ENCODE assay signal across 13 cellular contexts in genomic region chr12:106134294-106134949, GRCh38. TPM values are rescaled to one million over a fixed set of nuclear protein-coding genes. Genes with fewer than 3 reads are reported as not detected.
DNase-seq lines count a peak whose midpoint lies in the region; ATAC-seq and TF ChIP-seq lines count a peak whose summit lies in the region.
"Had no signal": no experiment of that assay in that cellular context is flagged by ENCODE, and none has a peak within 500 bp of the region (broad histone marks: within the 10 kb centered on the region; RNA-seq: fewer than 3 reads in every experiment).

No MANE protein-coding gene starts in this region.

- H3K36me3 ChIP-seq in SK-N-SH (replicated peaks in 1 of 2; ENCODE audit: control insufficient read depth in 1 of 2, insufficient read depth in 2 of 2, low read length in 1 of 2) (peaks cover 0 to 2% of the 10 kb centered on the region in 2 experiments), mesenchymal stem cell (ENCODE audit: control insufficient read depth in 1 of 2, insufficient read depth in 2 of 2, low read depth in 1 of 2, low read length in 2 of 2) (peaks cover 0 to 4% of the 10 kb centered on the region in 2 experiments), tibial artery (no peaks in the 10 kb centered on the region)

- peak overlapping the region in 4 of 5 experiments; percentile 6 to 96 (median 94) for H3K27ac Mint-ChIP-seq in brain
- H3K27ac Mint-ChIP-seq in activated naive CD4-positive, alpha-beta T cell treated with anti-CD3 and anti-CD28 coated beads for 36 hours: no peak overlapping the region
- H3K27ac Mint-ChIP-seq: CD4-positive, CD25-positive, alpha-beta regulatory T cell; stimulated activated naive CD8-positive, alpha-beta T cell treated with anti-CD3 and anti-CD28 coated beads, Interleukin-15, Interleukin-2, amounts not matched to agents 100 ng/mL and 50 ng/mL, for 24 hours had no signal

- H3F3A ChIP-seq in SK-N-SH (replicated peaks; ENCODE audit: insufficient read depth): peaks cover 7% of the 10 kb centered on the region

- peak overlapping the region; percentile 54 for H2BK15ac ChIP-seq in mesenchymal stem cell (ENCODE audit: low read depth, poor library complexity, severe bottlenecking)

- intact Hi-C loops in tibial artery (cut with DNase I; ENCODE audit: low total_unique reads): loop anchor here (10.0 kb wide), 2 partner anchors 110 to 320 kb away; no protein-coding TSS in a partner anchor
- intact Hi-C loops in activated naive CD4-positive, alpha-beta T cell treated with anti-CD3 and anti-CD28 coated beads for 36 hours (cut with micrococcal nuclease): loop anchor here (10.0 kb wide), 1 partner anchor 1930 kb away; no protein-coding TSS in a partner anchor

- H3K4me3 Mint-ChIP-seq in brain: peak overlapping the region; percentile 93 to 98 (median 97)
- H3K4me3 Mint-ChIP-seq in activated naive CD4-positive, alpha-beta T cell treated with anti-CD3 and anti-CD28 coated beads for 36 hours: no peak overlapping the region
- H3K4me3 Mint-ChIP-seq: CD4-positive, CD25-positive, alpha-beta regulatory T cell; stimulated activated naive CD8-positive, alpha-beta T cell treated with anti-CD3 and anti-CD28 coated beads, Interleukin-15, Interleukin-2, amounts not matched to agents 100 ng/mL and 50 ng/mL, for 24 hours had no signal

- peaks cover 7% of the 10 kb centered on the region for H3K79me1 ChIP-seq in mesenchymal stem cell (replicated peaks; ENCODE audit: low read length, poor library complexity, severe bottlenecking)

- peak overlapping the region; percentile 88; the same call in 1 of the 2 replicates for H3K4me2 ChIP-seq in SK-N-SH
- H3K4me2 ChIP-seq in mesenchymal stem cell (ENCODE audit: low read length, poor library complexity, severe bottlenecking): no peak overlapping the region

- H3K79me2 ChIP-seq in SK-N-SH (ENCODE audit: insufficient read depth): peaks cover 95% of the 10 kb centered on the region

- no peaks in the 10 kb centered on the region for H3K9me2 ChIP-seq in SK-N-SH

- no peak for TF ChIP-seq EP300 in SK-N-SH (IDR thresholded peaks at IDR 0.05; ENCODE audit: borderline replicate concordance in 1 of 2, low read depth in 1 of 2, low read length in 1 of 2)

- TF ChIP-seq CTCF in SK-N-SH (IDR thresholded peaks at IDR 0.05) (no peak), brain (conservative IDR thresholded peaks at IDR 0.05) (no peak), tibial artery (IDR thresholded peaks at IDR 0.05) (peak in 1 of 2 experiments; percentile 37)

- CTCF ChIA-PET in SK-N-SH (lab: Yijun Ruan, JAX): interaction anchor here (1.0 to 6.0 kb wide), 5 partner anchors 14 to 716 kb away, joined by 3 to 72 read pairs (median 5); no protein-coding TSS in a partner anchor
- CTCF ChIA-PET in activated naive CD4-positive, alpha-beta T cell treated with anti-CD3 and anti-CD28 coated beads for 36 hours (lab: Charles Lee): interaction anchor here (0.7 to 7.2 kb wide), 4 partner anchors 10 to 714 kb away, joined by 4 to 41 read pairs (median 6); no protein-coding TSS in a partner anchor

- no peak overlapping the region for H2AFZ ChIP-seq in SK-N-SH (ENCODE audit: low read depth)
- no peak overlapping the region for H2AFZ ChIP-seq in mesenchymal stem cell (ENCODE audit: low read depth, low read length)

- peak overlapping the region; percentile 95 for H4K91ac ChIP-seq in mesenchymal stem cell (ENCODE audit: low read length)

- H3K27me3 ChIP-seq in SK-N-SH (ENCODE audit: insufficient read depth): no peaks in the 10 kb centered on the region
- H3K27me3 ChIP-seq in mesenchymal stem cell (ENCODE audit: control insufficient read depth in 1 of 2, insufficient read depth in 1 of 2, low read length in 2 of 2): no peaks in the 10 kb centered on the region
- no peaks in the 10 kb centered on the region for H3K27me3 ChIP-seq in tibial artery

- peak overlapping the region; percentile 46 for H2AK5ac ChIP-seq in mesenchymal stem cell (ENCODE audit: low read length, severe bottlenecking)

- POLR2A ChIA-PET in SK-N-SH (lab: Yijun Ruan, JAX): no interaction called here

- 91% methylated on average over 3 of the region's 3 CpGs for WGBS in SK-N-SH (ENCODE audit: low lambda C conversion rate)
- 63% methylated on average over 3 of the region's 3 CpGs for WGBS in mesenchymal stem cell

- no peak overlapping the region for H2BK120ac ChIP-seq in mesenchymal stem cell (ENCODE audit: low read depth, low read length)

- H3K4me1 ChIP-seq in SK-N-SH (ENCODE audit: control insufficient read depth in 1 of 2, insufficient read depth in 2 of 2, low read depth in 1 of 2, low read length in 1 of 2): peaks cover 22 to 24% of the 10 kb centered on the region in 2 experiments
- H3K4me1 ChIP-seq in mesenchymal stem cell (ENCODE audit: control insufficient read depth, insufficient read depth, low read depth, low read length): peaks cover 28% of the 10 kb centered on the region
- peaks cover 0 to 71% (median 53%) of the 10 kb centered on the region in 4 donors for H3K4me1 ChIP-seq in tibial artery

- H3K9me3 ChIP-seq in SK-N-SH: no peaks in the 10 kb centered on the region
- H3K9me3 ChIP-seq in mesenchymal stem cell (ENCODE audit: control insufficient read depth, low read length): no peaks in the 10 kb centered on the region
- no peaks in the 10 kb centered on the region for H3K9me3 ChIP-seq in tibial artery

- peak overlapping the region; percentile 51; the same call in 1 of the 2 replicates for H3K9ac ChIP-seq in SK-N-SH
- no peak overlapping the region for H3K9ac ChIP-seq in mesenchymal stem cell (ENCODE audit: low read length)

- H3K14ac ChIP-seq in mesenchymal stem cell (ENCODE audit: low read length in 2 of 2): peak overlapping the region in 1 of 2 experiments; percentile 94

- no peaks in the 10 kb centered on the region for H3K36me3 Mint-ChIP-seq in brain
- H3K36me3 Mint-ChIP-seq in activated naive CD4-positive, alpha-beta T cell treated with anti-CD3 and anti-CD28 coated beads for 36 hours (ENCODE audit: low read depth): no peaks in the 10 kb centered on the region
- H3K36me3 Mint-ChIP-seq: CD4-positive, CD25-positive, alpha-beta regulatory T cell had no signal

- peaks cover 6% of the 10 kb centered on the region for H3K27me3 Mint-ChIP-seq in brain
- peaks cover 51% of the 10 kb centered on the region for H3K27me3 Mint-ChIP-seq in activated naive CD4-positive, alpha-beta T cell treated with anti-CD3 and anti-CD28 coated beads for 36 hours (ENCODE audit: low read depth)

- TF ChIP-seq RAD21 in SK-N-SH (IDR thresholded peaks at IDR 0.05; ENCODE audit: low read length): no peak

- peaks cover 84% of the 10 kb centered on the region for H3K4me1 Mint-ChIP-seq in brain
- peaks cover 3% of the 10 kb centered on the region for H3K4me1 Mint-ChIP-seq in activated naive CD4-positive, alpha-beta T cell treated with anti-CD3 and anti-CD28 coated beads for 36 hours (ENCODE audit: low read depth)

- peak overlapping the region; percentile 58 to 90 for H3K18ac ChIP-seq in mesenchymal stem cell (ENCODE audit: low read depth in 1 of 2, low read length in 2 of 2)

- H4K8ac ChIP-seq in mesenchymal stem cell (ENCODE audit: low read length): peak overlapping the region; percentile 94

- peak overlapping the region; percentile 70 to 95 for H2BK12ac ChIP-seq in mesenchymal stem cell (ENCODE audit: low read length in 2 of 2)

- DNase-seq in SK-N-SH: no peak
- no peak for DNase-seq in mesenchymal stem cell
- DNase-seq in tibial artery: no peak
- DNase-seq in COLO668 (lab: John Stamatoyannopoulos, UW; ENCODE audit: unreplicated experiment): no peak
- DNase-seq in activated naive CD4-positive, alpha-beta T cell treated with anti-CD3 and anti-CD28 coated beads for 36 hours: no peak
- DNase-seq: 8988T; activated CD4-positive, alpha-beta T cell treated with anti-CD3 and anti-CD28 coated beads, Interleukin-2, amount 50 U/mL, for 4 hours; CD4-positive, CD25-positive, alpha-beta regulatory T cell; H7 had no signal

- no peak overlapping the region for H2BK5ac ChIP-seq in mesenchymal stem cell (ENCODE audit: low read depth, low read length, poor library complexity, severe bottlenecking)

- ATAC-seq in SK-N-SH treated with all-trans-retinoic acid at 6 μM for 48 hours (no peak), GM18498 (IDR thresholded peaks at IDR 0.05; ENCODE audit: unreplicated experiment) (no peak)

- H3K4ac ChIP-seq in mesenchymal stem cell (ENCODE audit: low read depth in 1 of 2, low read length in 2 of 2): peak overlapping the region; percentile 6 to 46

- H3K27ac ChIP-seq in SK-N-SH (ENCODE audit: low read depth in 2 of 2, low read length in 1 of 2) (peak overlapping the region in 1 of 2 experiments; percentile 69; a peak in 2 of 4 replicates), mesenchymal stem cell (ENCODE audit: low read length, poor library complexity, severe bottlenecking) (peak overlapping the region; percentile 3), tibial artery (peak overlapping the region; percentile 98 to 99)

- H3K4me3 ChIP-seq in SK-N-SH (ENCODE audit: low read depth in 2 of 2, low read length in 1 of 2): no peak overlapping the region
- peak overlapping the region in 1 of 2 experiments; percentile 23 for H3K4me3 ChIP-seq in mesenchymal stem cell (ENCODE audit: insufficient read depth in 1 of 2, low read depth in 1 of 2, low read length in 2 of 2)
- H3K4me3 ChIP-seq in tibial artery: peak overlapping the region in 1 of 2 donors; percentile 84

- H4K20me1 ChIP-seq in SK-N-SH (ENCODE audit: insufficient read depth): peaks cover 48% of the 10 kb centered on the region

- H3K23ac ChIP-seq in mesenchymal stem cell (ENCODE audit: low read length in 2 of 2): peak overlapping the region in 1 of 2 experiments; percentile 32

- H3K9me3 Mint-ChIP-seq in brain: no peaks in the 10 kb centered on the region
- no peaks in the 10 kb centered on the region for H3K9me3 Mint-ChIP-seq in activated naive CD4-positive, alpha-beta T cell treated with anti-CD3 and anti-CD28 coated beads for 36 hours
- H3K9me3 Mint-ChIP-seq: CD4-positive, CD25-positive, alpha-beta regulatory T cell; stimulated activated naive CD8-positive, alpha-beta T cell treated with anti-CD3 and anti-CD28 coated beads, Interleukin-15, Interleukin-2, amounts not matched to agents 100 ng/mL and 50 ng/mL, for 24 hours had no signal

TF ChIP-seq in SK-N-SH, 30 proteins besides CTCF, POLR2A, EP300 and RAD21 (continues in another document):
- no peak for TF ChIP-seq MAX (IDR thresholded peaks at IDR 0.05; ENCODE audit: low read depth)

TF ChIP-seq in SK-N-SH treated with all-trans-retinoic acid at 6 μM for 48 hours, 23 proteins besides CTCF, POLR2A, EP300 and RAD21 (continues in another document):
- TF ChIP-seq ISL1 (CRISPR knock-in tag; IDR thresholded peaks at IDR 0.05) (no peak), ARNTL (CRISPR knock-in tag; IDR thresholded peaks at IDR 0.05; ENCODE audit: borderline replicate concordance, low read depth) (no peak), ZNF565 (CRISPR knock-in tag; conservative IDR thresholded peaks at IDR 0.05; ENCODE audit: low read depth) (no peak), ZNF8 (CRISPR knock-in tag; IDR thresholded peaks at IDR 0.05) (no peak)

RNA-seq across cellular contexts. Expression of gene NUAK1, which starts 4.3 kb away (rescaled TPM):
- 8.1 and 11.3 TPM in 2 replicates for polyA plus RNA-seq in SK-N-SH (2012; rRNA removed)
- polyA plus RNA-seq in SK-N-SH (2012; cell fraction: cytosol; rRNA removed): 9.5 and 10.7 TPM in 2 replicates
- polyA plus RNA-seq in SK-N-SH (2012; cell fraction: nucleus; rRNA removed): 12.0 and 18.7 TPM in 2 replicates
- polyA plus RNA-seq in brain (ENCODE audit: insufficient read depth, low read depth, low replicate concordance): 11.5 TPM
- polyA plus RNA-seq in mesenchymal stem cell (2013, experiment 1 of 2): 8.2 TPM
- 7.9 TPM for polyA plus RNA-seq in mesenchymal stem cell (2013, experiment 2 of 2)
- not detected for total RNA-seq in activated naive CD4-positive, alpha-beta T cell treated with anti-CD3 and anti-CD28 coated beads for 36 hours
- total RNA-seq: CD4-positive, CD25-positive, alpha-beta regulatory T cell had no signal
- polyA plus RNA-seq: CD4-positive, CD25-positive, alpha-beta regulatory T cell had no signal
